21 cellular contexts compared by ENCODE assay signal in genomic region chr2:181777654-181778053, GRCh38.
A peak's percentile ranks its signal among the peaks of the same experiment; 100 is the strongest.
DNase-seq lines count a peak whose midpoint lies in the region; ATAC-seq, FAIRE-seq and TF ChIP-seq lines count a peak whose summit lies in the region.
"Had no signal": no experiment of that assay in that cellular context is flagged by ENCODE, and none has a peak within 500 bp of the region (broad histone marks: within the 10 kb centered on the region; RNA-seq: fewer than 3 reads in every experiment).

No MANE protein-coding gene starts in this region.

- no peak overlapping the region for H2AK5ac ChIP-seq in mesenchymal stem cell (ENCODE audit: low read length, severe bottlenecking)

- H2AFZ ChIP-seq in astrocyte (ENCODE audit: low read depth, low read length) (no peak overlapping the region), mesenchymal stem cell (ENCODE audit: low read depth, low read length) (no peak overlapping the region)

- peak overlapping the region; percentile 22 for H3K27ac Mint-ChIP-seq in astrocyte (ENCODE audit: unreplicated experiment)
- H3K27ac Mint-ChIP-seq: CD4-positive, CD25-positive, alpha-beta regulatory T cell; IgD-negative memory B cell had no signal

- ATAC-seq in HG02870 (IDR thresholded peaks at IDR 0.05; ENCODE audit: unreplicated experiment) = no peak
- no peak for ATAC-seq in HG02759 (IDR thresholded peaks at IDR 0.05; ENCODE audit: unreplicated experiment)

- H3K23ac ChIP-seq in mesenchymal stem cell (ENCODE audit: low read length in 2 of 2) = no peak overlapping the region

- no peaks in the 10 kb centered on the region for H3K27me3 ChIP-seq in astrocyte (ENCODE audit: insufficient read depth, low read length)
- H3K27me3 ChIP-seq in mesenchymal stem cell (ENCODE audit: control insufficient read depth in 1 of 2, insufficient read depth in 1 of 2, low read length in 2 of 2) = no peaks in the 10 kb centered on the region
- H3K27me3 ChIP-seq: Peyer's patch, SJCRH30 had no signal

- H3K18ac ChIP-seq in mesenchymal stem cell (ENCODE audit: low read depth in 1 of 2, low read length in 2 of 2) = no peak overlapping the region

- H3K4me1 Mint-ChIP-seq in astrocyte (ENCODE audit: low read depth, unreplicated experiment) = peaks cover 43% of the 10 kb centered on the region

- H3K79me1 ChIP-seq in mesenchymal stem cell (replicated peaks; ENCODE audit: low read length, poor library complexity, severe bottlenecking) = peaks cover 2% of the 10 kb centered on the region

- no peak overlapping the region for H2BK15ac ChIP-seq in mesenchymal stem cell (ENCODE audit: low read depth, poor library complexity, severe bottlenecking)

- 56% methylated on average over 2 of the region's 2 CpGs for WGBS in mesenchymal stem cell

- H3K4me1 ChIP-seq in astrocyte (ENCODE audit: insufficient read depth, low read length) (peaks cover 18% of the 10 kb centered on the region), mesenchymal stem cell (ENCODE audit: control insufficient read depth, insufficient read depth, low read depth, low read length) (peaks cover 8% of the 10 kb centered on the region), kidney (ENCODE audit: control insufficient read depth in 1 of 2, insufficient read depth in 1 of 2, low read depth in 1 of 2, low read length in 2 of 2) (peaks cover 14 to 20% of the 10 kb centered on the region in 2 donors)

- H4K91ac ChIP-seq in mesenchymal stem cell (ENCODE audit: low read length) = no peak overlapping the region

- H3K9me3 ChIP-seq in astrocyte (ENCODE audit: insufficient read depth, low read depth, low read length) (no peaks in the 10 kb centered on the region), mesenchymal stem cell (ENCODE audit: control insufficient read depth, low read length) (no peaks in the 10 kb centered on the region), kidney (ENCODE audit: control insufficient read depth in 1 of 2, low read length in 2 of 2) (no peaks in the 10 kb centered on the region)
- H3K9me3 ChIP-seq: Peyer's patch, SJCRH30 had no signal

- intact Hi-C loops in kidney (cut with DNase I) = no loop called here

- no peaks in the 10 kb centered on the region for H3K9me3 Mint-ChIP-seq in astrocyte (ENCODE audit: unreplicated experiment)
- H3K9me3 Mint-ChIP-seq: CD4-positive, CD25-positive, alpha-beta regulatory T cell had no signal

- H2BK5ac ChIP-seq in mesenchymal stem cell (ENCODE audit: low read depth, low read length, poor library complexity, severe bottlenecking) = no peak overlapping the region

- no peak overlapping the region for H2BK12ac ChIP-seq in mesenchymal stem cell (ENCODE audit: low read length in 2 of 2)

- H3K9ac ChIP-seq in astrocyte (ENCODE audit: low read length) (no peak overlapping the region), mesenchymal stem cell (ENCODE audit: low read length) (no peak overlapping the region), kidney (ENCODE audit: low read length in 2 of 2) (no peak overlapping the region)

- no peaks in the 10 kb centered on the region for H4K20me1 ChIP-seq in astrocyte (ENCODE audit: insufficient read depth, low read length)

- no peak overlapping the region for H4K8ac ChIP-seq in mesenchymal stem cell (ENCODE audit: low read length)

- H3K36me3 Mint-ChIP-seq in astrocyte (ENCODE audit: low read depth, unreplicated experiment) = no peaks in the 10 kb centered on the region
- H3K36me3 Mint-ChIP-seq: CD4-positive, CD25-positive, alpha-beta regulatory T cell had no signal

- H3K36me3 ChIP-seq in astrocyte (ENCODE audit: insufficient read depth, low read length) (no peaks in the 10 kb centered on the region), mesenchymal stem cell (ENCODE audit: control insufficient read depth in 1 of 2, insufficient read depth in 2 of 2, low read depth in 1 of 2, low read length in 2 of 2) (no peaks in the 10 kb centered on the region), kidney (ENCODE audit: control insufficient read depth in 1 of 2, insufficient read depth in 2 of 2, low read length in 2 of 2) (no peaks in the 10 kb centered on the region)
- H3K36me3 ChIP-seq: Peyer's patch, SJCRH30 had no signal

- H3K14ac ChIP-seq in mesenchymal stem cell (ENCODE audit: low read length in 2 of 2) = no peak overlapping the region

- H3K27me3 Mint-ChIP-seq in astrocyte (ENCODE audit: low read depth, unreplicated experiment) = no peaks in the 10 kb centered on the region

- no peak for FAIRE-seq in astrocyte (lab: Jason Lieb, UNC)
- FAIRE-seq in kidney (lab: Jason Lieb, UNC) = no peak
- FAIRE-seq: G401.6 had no signal

- TF ChIP-seq CTCF in astrocyte (IDR thresholded peaks at IDR 0.05; ENCODE audit: insufficient read depth, low read depth, low read length) (no peak), kidney (IDR thresholded peaks at IDR 0.05; ENCODE audit: borderline replicate concordance, extremely low read depth, insufficient read depth) (no peak)

- no peak overlapping the region for H3K4me2 ChIP-seq in astrocyte (ENCODE audit: low read length)
- H3K4me2 ChIP-seq in mesenchymal stem cell (ENCODE audit: low read length, poor library complexity, severe bottlenecking) = no peak overlapping the region

- H3K27ac ChIP-seq in astrocyte (ENCODE audit: low read depth, low read length) (no peak overlapping the region), mesenchymal stem cell (ENCODE audit: low read length, poor library complexity, severe bottlenecking) (peak overlapping the region; percentile 70), kidney (ENCODE audit: low read depth in 2 of 2, low read length in 2 of 2) (no peak overlapping the region)
- H3K27ac ChIP-seq: Peyer's patch, SJCRH30 had no signal

- no peak overlapping the region for H2BK120ac ChIP-seq in mesenchymal stem cell (ENCODE audit: low read depth, low read length)

- H3K79me2 ChIP-seq in astrocyte (ENCODE audit: insufficient read depth, low read length) = no peaks in the 10 kb centered on the region

- H3K4me3 ChIP-seq in astrocyte (ENCODE audit: insufficient read depth, low read depth, low read length) (no peak overlapping the region), mesenchymal stem cell (ENCODE audit: insufficient read depth in 1 of 2, low read depth in 1 of 2, low read length in 2 of 2) (no peak overlapping the region), kidney (ENCODE audit: low read length in 2 of 2) (no peak overlapping the region)
- H3K4me3 ChIP-seq: Peyer's patch, SJCRH30 had no signal

- DNase-seq in DMS53 treated with DMSO at 0.1 percent for 48 hours (lab: John Stamatoyannopoulos, UW; ENCODE audit: unreplicated experiment) (peak; percentile 26), HT-29 (ENCODE audit: low spot score) (peak; percentile 60), astrocyte (ENCODE audit: low read depth) (no peak), mesenchymal stem cell (no peak), kidney (no peak)
- DNase-seq: CD4-positive, CD25-positive, alpha-beta regulatory T cell; COR-L47; Kasumi-1; MM.1S; NCI-H1048; NCI-H1417 treated with DMSO at 0.1 percent for 48 hours; NCI-H187; NCI-H2107; NCI-H446 treated with DMSO at 0.1 percent for 48 hours; NCI-H82; Peyer's patch; SJCRH30 had no signal

- H3K4ac ChIP-seq in mesenchymal stem cell (ENCODE audit: low read depth in 1 of 2, low read length in 2 of 2) = no peak overlapping the region

- H3K4me3 Mint-ChIP-seq in astrocyte (ENCODE audit: unreplicated experiment) = no peak overlapping the region
- H3K4me3 Mint-ChIP-seq: CD4-positive, CD25-positive, alpha-beta regulatory T cell; IgD-negative memory B cell had no signal

Comparison
In these comparisons a context has a peak if more than half of its experiments do, and no peak if none do; other contexts are left out.
1. DNase-seq: peak in DMS53 treated with DMSO at 0.1 percent for 48 hours (single experiment) and HT-29 (single experiment); none in astrocyte (single experiment), mesenchymal stem cell (single experiment) and kidney (single experiment).